8 cellular contexts compared by ENCODE assay signal in the genomic region with DNA sequence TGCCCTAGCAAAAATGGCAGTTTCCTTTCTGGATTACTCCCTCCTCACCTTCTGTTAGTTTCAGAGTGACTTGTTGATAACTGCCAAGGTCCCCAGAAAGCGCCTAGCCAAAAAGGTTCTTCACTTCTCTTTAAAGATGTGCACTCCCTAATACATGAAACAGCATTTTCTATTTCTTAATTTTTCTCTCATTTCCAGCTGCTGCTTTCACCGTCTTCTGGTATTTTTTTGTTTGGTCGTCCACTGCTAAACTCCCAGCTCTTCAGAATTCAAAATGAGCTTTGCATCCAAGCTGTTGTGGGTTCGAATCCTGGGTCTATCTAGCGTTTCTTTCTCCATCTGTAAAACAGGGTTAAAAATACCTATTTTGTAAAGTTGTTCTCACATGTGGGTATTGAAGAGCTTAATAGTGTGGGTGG. TPM values are rescaled to one million over a fixed set of nuclear protein-coding genes. Genes with fewer than 3 reads are reported as not detected.
DNase-seq lines count a peak whose midpoint lies in the region; ATAC-seq, FAIRE-seq and TF ChIP-seq lines count a peak whose summit lies in the region.

No MANE protein-coding gene starts in this region.

- TF ChIP-seq CTCF in HL-60 (IDR thresholded peaks at IDR 0.05; ENCODE audit: insufficient read depth, low read length): no peak
- TF ChIP-seq CTCF in D721Med (IDR thresholded peaks at IDR 0.05; ENCODE audit: insufficient read depth, missing control alignments): no peak

- H3K9me3 Mint-ChIP-seq in activated T-helper 2 cell treated with anti-CD3 and anti-CD28 coated beads, Interferon-gamma antibody, Interleukin-2, Interleukin-4, amounts not matched to agents 10 μg/mL and 5 μg/mL and 100 μg/mL, durations not matched to agents 14 hours and 24 hours and 36 hours: no peaks in the 10 kb centered on the region
- no peaks in the 10 kb centered on the region for H3K9me3 Mint-ChIP-seq in stimulated activated naive B cell treated with anti-CD40 and anti-IgM and Interleukin-4, amounts not matched to agents 10 μg/mL and 1 μg/mL and 100 μg/mL, for 72 hours

- peak overlapping the region; percentile 96 for H3K4me3 Mint-ChIP-seq in activated T-helper 2 cell treated with anti-CD3 and anti-CD28 coated beads, Interferon-gamma antibody, Interleukin-2, Interleukin-4, amounts not matched to agents 10 μg/mL and 5 μg/mL and 100 μg/mL, durations not matched to agents 14 hours and 24 hours and 36 hours (ENCODE audit: low read depth)
- peak overlapping the region; percentile 93 to 95 for H3K4me3 Mint-ChIP-seq in stimulated activated naive B cell treated with anti-CD40 and anti-IgM and Interleukin-4, amounts not matched to agents 10 μg/mL and 1 μg/mL and 100 μg/mL, for 72 hours

- no peak for FAIRE-seq in D721Med (lab: Jason Lieb, UNC)

- peak overlapping the region; percentile 99 for H3K27ac Mint-ChIP-seq in activated T-helper 2 cell treated with anti-CD3 and anti-CD28 coated beads, Interferon-gamma antibody, Interleukin-2, Interleukin-4, amounts not matched to agents 10 μg/mL and 5 μg/mL and 100 μg/mL, durations not matched to agents 14 hours and 24 hours and 36 hours
- H3K27ac Mint-ChIP-seq in stimulated activated naive B cell treated with anti-CD40 and anti-IgM and Interleukin-4, amounts not matched to agents 10 μg/mL and 1 μg/mL and 100 μg/mL, for 72 hours: peak overlapping the region; percentile 99

- intact Hi-C loops in activated T-helper 2 cell treated with anti-CD3 and anti-CD28 coated beads, Interferon-gamma antibody, Interleukin-2, Interleukin-4, amounts not matched to agents 10 μg/mL and 5 μg/mL and 100 μg/mL, durations not matched to agents 14 hours and 24 hours and 36 hours (cut with micrococcal nuclease): loop anchor here (2.0 to 10.0 kb wide), 4 partner anchors 206 to 706 kb away; partner anchors contain the start of genes DUSP16 and HEBP1

- no peaks in the 10 kb centered on the region for H3K27me3 Mint-ChIP-seq in activated T-helper 2 cell treated with anti-CD3 and anti-CD28 coated beads, Interferon-gamma antibody, Interleukin-2, Interleukin-4, amounts not matched to agents 10 μg/mL and 5 μg/mL and 100 μg/mL, durations not matched to agents 14 hours and 24 hours and 36 hours (ENCODE audit: low read depth)
- H3K27me3 Mint-ChIP-seq in stimulated activated naive B cell treated with anti-CD40 and anti-IgM and Interleukin-4, amounts not matched to agents 10 μg/mL and 1 μg/mL and 100 μg/mL, for 72 hours: no peaks in the 10 kb centered on the region

- peak overlapping the region; percentile 31 for H3K4me3 ChIP-seq in HL-60 (replicated peaks; ENCODE audit: insufficient read depth, low read length)
- peak overlapping the region; percentile 78 for H3K4me3 ChIP-seq in iPS-18c (ENCODE audit: insufficient read depth, low read depth, low read length)

- H3K4me1 Mint-ChIP-seq in activated T-helper 2 cell treated with anti-CD3 and anti-CD28 coated beads, Interferon-gamma antibody, Interleukin-2, Interleukin-4, amounts not matched to agents 10 μg/mL and 5 μg/mL and 100 μg/mL, durations not matched to agents 14 hours and 24 hours and 36 hours (ENCODE audit: low read depth): peaks cover 35% of the 10 kb centered on the region
- H3K4me1 Mint-ChIP-seq in stimulated activated naive B cell treated with anti-CD40 and anti-IgM and Interleukin-4, amounts not matched to agents 10 μg/mL and 1 μg/mL and 100 μg/mL, for 72 hours: peaks cover 12 to 23% of the 10 kb centered on the region in 2 donors

- DNase-seq in HL-60 (ENCODE audit: low read depth in 1 of 2, low spot score in 1 of 2): no peak
- no peak for DNase-seq in activated T-helper 2 cell treated with anti-CD3 and anti-CD28 coated beads, Interferon-gamma antibody, Interleukin-2, Interleukin-4, amounts not matched to agents 10 μg/mL and 5 μg/mL and 100 μg/mL, durations not matched to agents 14 hours and 24 hours and 36 hours (ENCODE audit: low spot score)
- DNase-seq in stimulated activated naive B cell treated with anti-CD40 and anti-IgM and Interleukin-4, amounts not matched to agents 10 μg/mL and 1 μg/mL and 100 μg/mL, for 72 hours: no peak
- no peak for DNase-seq in stimulated activated naive CD4-positive, alpha-beta T cell treated with Interleukin-2 at 50 U/mL for 16 hours (lab: John Stamatoyannopoulos, UW)
- no peak for DNase-seq in middle frontal gyrus (ENCODE audit: extremely low spot score, low spot score)
- no peak for DNase-seq in D721Med (ENCODE audit: insufficient read length, low spot score)

- peak overlapping the region; percentile 98 for H3K27ac ChIP-seq in HL-60 (replicated peaks)

- no peaks in the 10 kb centered on the region for H3K27me3 ChIP-seq in HL-60 (ENCODE audit: insufficient read depth, poor library complexity, severe bottlenecking)

- no peak for ATAC-seq in stimulated activated naive B cell treated with anti-CD40 and anti-IgM and Interleukin-4, amounts not matched to agents 10 μg/mL and 1 μg/mL and 100 μg/mL, for 72 hours (replicated peaks)
- ATAC-seq in GM18873 (IDR thresholded peaks at IDR 0.05; ENCODE audit: low FRiP score, unreplicated experiment): no peak

- peaks cover 15% of the 10 kb centered on the region for H3K36me3 Mint-ChIP-seq in activated T-helper 2 cell treated with anti-CD3 and anti-CD28 coated beads, Interferon-gamma antibody, Interleukin-2, Interleukin-4, amounts not matched to agents 10 μg/mL and 5 μg/mL and 100 μg/mL, durations not matched to agents 14 hours and 24 hours and 36 hours (ENCODE audit: low read depth)
- peaks cover 4% of the 10 kb centered on the region in 2 donors for H3K36me3 Mint-ChIP-seq in stimulated activated naive B cell treated with anti-CD40 and anti-IgM and Interleukin-4, amounts not matched to agents 10 μg/mL and 1 μg/mL and 100 μg/mL, for 72 hours

- peaks cover 2% of the 10 kb centered on the region for H3K9me3 ChIP-seq in iPS-18c (ENCODE audit: control insufficient read depth, insufficient read depth, low read length)

RNA-seq across cellular contexts. Expression of gene BORCS5, which starts 0.4 kb away (rescaled TPM):
- total RNA-seq in activated T-helper 2 cell treated with anti-CD3 and anti-CD28 coated beads, Interferon-gamma antibody, Interleukin-2, Interleukin-4, amounts not matched to agents 10 μg/mL and 5 μg/mL and 100 μg/mL, durations not matched to agents 14 hours and 24 hours and 36 hours: 41.8 and 45.9 TPM in 2 replicates

RNA-seq across cellular contexts. Expression of gene MANSC1, which starts 6.4 kb away (rescaled TPM):
- 0.25 and 1.6 TPM in 2 replicates for total RNA-seq in activated T-helper 2 cell treated with anti-CD3 and anti-CD28 coated beads, Interferon-gamma antibody, Interleukin-2, Interleukin-4, amounts not matched to agents 10 μg/mL and 5 μg/mL and 100 μg/mL, durations not matched to agents 14 hours and 24 hours and 36 hours
